In the genomic region with DNA sequence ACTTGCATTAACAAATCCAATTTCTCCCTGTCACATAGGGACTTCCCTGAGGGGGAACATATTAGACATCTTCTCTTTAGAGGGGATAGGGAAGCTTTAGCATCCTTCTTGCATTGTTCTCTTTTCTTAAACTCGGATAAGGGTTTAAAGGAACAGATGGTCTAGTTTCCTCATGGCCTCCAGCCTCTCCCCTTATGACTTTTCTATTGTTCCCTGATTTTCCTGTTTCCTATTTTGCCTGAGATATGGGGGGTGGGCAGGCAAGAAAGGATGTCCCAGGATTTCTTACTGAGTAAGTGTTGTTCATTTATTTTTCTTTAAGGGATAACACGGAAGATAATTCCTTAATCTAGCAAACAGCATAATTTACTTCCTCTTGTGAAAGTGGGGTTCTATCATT, we compare ENCODE assay signal across 11 cellular contexts.
"Had no signal": no experiment of that assay in that cellular context is flagged by ENCODE, and none has a peak within 500 bp of the region (broad histone marks: within the 10 kb centered on the region; RNA-seq: fewer than 3 reads in every experiment).

No MANE protein-coding gene starts in this region.

- H3K9me3 Mint-ChIP-seq: GM23338, HFFc6 had no signal

- ATAC-seq: GM23338, HCT116 had no signal

- H3K4me3 Mint-ChIP-seq: GM23338, H9, HFFc6 had no signal

- H3K4me2 ChIP-seq: GM23338 had no signal

- H3K4me1 Mint-ChIP-seq: GM23338, H9 had no signal

- FAIRE-seq: H1, H54 had no signal

- H3K9ac ChIP-seq: GM23248 had no signal

- H3K27ac Mint-ChIP-seq: GM23338, H9, HFFc6 had no signal

- H3K27ac ChIP-seq: GM23248 had no signal

- H3K36me3 ChIP-seq: HAP-1 had no signal

- H3K9me3 ChIP-seq: HAP-1 had no signal

- H3K4me3 ChIP-seq: GM23248, GM23338, HAP-1 had no signal

- DNase-seq: GM23248, GOT3, H7, H9, HCEC 1CT, HFFc6 had no signal

- H3K4me1 ChIP-seq: HAP-1 had no signal

- H2AFZ ChIP-seq: GM23248, GM23338 had no signal
